Comparison of ENCODE assay signal across 14 cellular contexts in the genomic region with DNA sequence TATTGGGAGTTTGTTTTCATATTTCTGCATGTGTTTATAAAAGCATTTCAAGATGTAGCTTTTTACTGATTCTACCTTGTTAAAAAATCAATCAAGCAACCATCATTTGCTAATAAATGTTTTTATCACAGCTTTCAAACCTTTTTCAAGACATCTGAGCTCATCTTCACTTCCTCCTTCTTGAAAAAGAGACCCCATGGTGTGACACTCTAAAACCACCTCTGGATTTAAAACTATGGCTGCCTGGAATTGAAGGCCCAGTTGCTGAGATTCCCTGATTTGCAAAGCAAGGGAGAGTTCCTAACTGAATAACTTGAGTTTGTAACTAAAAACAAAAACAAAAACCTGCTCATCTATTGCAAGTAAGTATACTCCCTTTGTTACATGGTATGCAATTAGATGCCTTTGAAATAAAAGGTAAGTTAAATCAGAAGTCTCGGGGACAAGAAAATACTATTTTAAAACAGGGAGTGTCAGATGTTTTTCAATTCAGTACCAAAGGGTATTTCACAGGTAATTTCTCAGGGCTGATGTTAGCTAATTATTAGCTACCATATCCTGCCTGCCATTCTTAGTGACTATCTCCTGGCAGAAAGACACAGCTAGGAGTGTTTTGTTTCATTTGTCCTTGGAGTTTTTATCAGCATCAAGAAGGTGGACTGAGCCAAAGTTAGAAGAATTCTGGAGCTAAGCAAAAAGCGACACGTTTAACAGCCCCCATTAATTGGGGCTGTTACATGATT.
A peak's percentile ranks its signal among the peaks of the same experiment; 100 is the strongest.
DNase-seq lines count a peak whose midpoint lies in the region; ATAC-seq and TF ChIP-seq lines count a peak whose summit lies in the region.
"Had no signal": no experiment of that assay in that cellular context is flagged by ENCODE, and none has a peak within 500 bp of the region (broad histone marks: within the 10 kb centered on the region; RNA-seq: fewer than 3 reads in every experiment).

No MANE protein-coding gene starts in this region.

- H3K27ac ChIP-seq in adrenal gland (peak overlapping the region in 3 of 5 donors; percentile 7 to 81 (median 34)), ovary (peak overlapping the region; percentile 56 to 97), left ventricle myocardium inferior (replicated peaks) (no peak overlapping the region)

- peak; percentile 57 for ATAC-seq in GM18517 (IDR thresholded peaks at IDR 0.05; ENCODE audit: unreplicated experiment)
- peak; percentile 37 for ATAC-seq in HG02759 (IDR thresholded peaks at IDR 0.05; ENCODE audit: unreplicated experiment)
- ATAC-seq: left lung had no signal

- peaks cover 7 to 17% of the 10 kb centered on the region in 2 donors for H3K4me1 ChIP-seq in adrenal gland (replicated peaks in 1 of 2)
- peaks cover 7% of the 10 kb centered on the region for H3K4me1 ChIP-seq in ovary (ENCODE audit: insufficient read depth)
- peaks cover 20% of the 10 kb centered on the region for H3K4me1 ChIP-seq in left ventricle myocardium inferior

- intact Hi-C loops in adrenal gland (cut with DNase I) (no loop called here), ovary (cut with DNase I) (no loop called here), left ventricle myocardium inferior (cut with micrococcal nuclease) (no loop called here)

- no peak for TF ChIP-seq EP300 in ovary (IDR thresholded peaks at IDR 0.05)

- WGBS in adrenal gland, 4 donors: 55 to 71% (median 59%) methylated on average over 3 of the region's 3 CpGs
- WGBS in ovary, 3 donors: 7 to 24% (median 10%) methylated on average over 3 of the region's 3 CpGs

- no peaks in the 10 kb centered on the region for H3K36me3 ChIP-seq in adrenal gland (replicated peaks in 1 of 2)
- no peaks in the 10 kb centered on the region for H3K36me3 ChIP-seq in ovary
- H3K36me3 ChIP-seq in left ventricle myocardium inferior: no peaks in the 10 kb centered on the region
- H3K36me3 ChIP-seq: left lung had no signal

- H3K9me3 ChIP-seq in adrenal gland (replicated peaks in 1 of 3): no peaks in the 10 kb centered on the region
- no peaks in the 10 kb centered on the region for H3K9me3 ChIP-seq in ovary
- no peaks in the 10 kb centered on the region for H3K9me3 ChIP-seq in left ventricle myocardium inferior (replicated peaks)
- H3K9me3 ChIP-seq: left lung had no signal

- DNase-seq in adrenal gland (no peak), ovary (no peak), Ammon's horn (ENCODE audit: low spot score) (no peak), OCI-M2 (lab: John Stamatoyannopoulos, UW; ENCODE audit: unreplicated experiment) (no peak), foreskin fibroblast (no peak), left ventricle myocardium inferior (no peak)
- DNase-seq: activated naive CD4-positive, alpha-beta T cell treated with Interleukin-2 at 50 U/mL for 16 hours; left lung; NCI-H187; nucleus accumbens; stimulated activated CD4-positive, alpha-beta T cell treated with anti-CD3 and anti-CD28 coated beads, Interleukin-4, amount 100 ng/mL, for 24 hours; substantia nigra had no signal

- H3K4me3 ChIP-seq in adrenal gland (no peak overlapping the region), ovary (no peak overlapping the region), foreskin fibroblast (ENCODE audit: low read depth in 1 of 2, low read length in 2 of 2) (no peak overlapping the region), left ventricle myocardium inferior (no peak overlapping the region)
- H3K4me3 ChIP-seq: left lung had no signal

- H3K27me3 ChIP-seq in adrenal gland (no peaks in the 10 kb centered on the region), ovary (no peaks in the 10 kb centered on the region), left ventricle myocardium inferior (ENCODE audit: low read depth) (peaks cover 9% of the 10 kb centered on the region)

- TF ChIP-seq CTCF in adrenal gland (IDR thresholded peaks at IDR 0.05) (no peak), ovary (IDR thresholded peaks at IDR 0.05) (no peak), foreskin fibroblast (IDR thresholded peaks at IDR 0.05; ENCODE audit: low read depth, low read length) (no peak), left ventricle myocardium inferior (IDR thresholded peaks at IDR 0.05; ENCODE audit: borderline replicate concordance) (no peak)

- TF ChIP-seq POLR2A in adrenal gland (IDR thresholded peaks at IDR 0.05) (no peak), ovary (IDR thresholded peaks at IDR 0.05) (no peak)
